Comparison of ENCODE assay signal across 24 cellular contexts in genomic region chr3:33908209-33908851, GRCh38.
"Had no signal": no experiment of that assay in that cellular context is flagged by ENCODE, and none has a peak within 500 bp of the region (broad histone marks: within the 10 kb centered on the region; RNA-seq: fewer than 3 reads in every experiment).

No MANE protein-coding gene starts in this region.

- H3K4me1 ChIP-seq: colonic mucosa, psoas muscle, right lobe of liver, tibial nerve, upper lobe of left lung had no signal

- H3K9me3 ChIP-seq: colonic mucosa, gastrocnemius medialis, ovary, psoas muscle, right lobe of liver, thoracic aorta, tibial nerve, upper lobe of left lung had no signal

- ATAC-seq: esophagus mucosa; gastrocnemius medialis; naive thymus-derived CD8-positive, alpha-beta T cell; right lobe of liver; stimulated activated naive B cell treated with anti-CD40 and anti-IgM and Interleukin-4, amounts not matched to agents 10 μg/mL and 1 μg/mL and 100 μg/mL, for 72 hours had no signal

- H3K27me3 ChIP-seq: colonic mucosa, gastrocnemius medialis, ovary, right lobe of liver, tibial nerve, upper lobe of left lung had no signal

- H3K4me3 ChIP-seq: colonic mucosa, gastrocnemius medialis, ovary, psoas muscle, right lobe of liver, thoracic aorta, tibial nerve, upper lobe of left lung had no signal

- H3K27ac ChIP-seq: colonic mucosa, epithelial cell of prostate, gastrocnemius medialis, ovary, psoas muscle, right lobe of liver, thoracic aorta, tibial nerve, upper lobe of left lung had no signal

- H3K36me3 ChIP-seq: colonic mucosa, gastrocnemius medialis, ovary, right lobe of liver, thoracic aorta, tibial nerve, upper lobe of left lung had no signal

- DNase-seq: colonic mucosa; effector CD8-positive, alpha-beta T cell; endodermal cell; foreskin fibroblast; gastrocnemius medialis; head of caudate nucleus; hippocampal formation; kidney glomerular epithelial cell; mesenchymal stem cell; naive thymus-derived CD8-positive, alpha-beta T cell; nephron progenitor cell; occipital lobe; ovary; posterior cingulate gyrus; psoas muscle; right lobe of liver; stimulated activated CD4-positive, alpha-beta T cell treated with anti-CD3 and anti-CD28 coated beads, Interleukin-2, amount 100 ng/mL, for 24 hours; stimulated activated CD4-positive, alpha-beta T cell treated with anti-CD3 and anti-CD28 coated beads, Interleukin-4, amount 100 ng/mL, for 24 hours; stimulated activated naive B cell treated with anti-CD40 and anti-IgM and Interleukin-4, amounts not matched to agents 10 μg/mL and 1 μg/mL and 100 μg/mL, for 72 hours; upper lobe of left lung had no signal
